ENCODE assay signal across 8 cellular contexts in genomic region chr1:21292991-21293536, GRCh38. TPM values are rescaled to one million over a fixed set of nuclear protein-coding genes. Genes with fewer than 3 reads are reported as not detected.
A peak's percentile ranks its signal among the peaks of the same experiment; 100 is the strongest.
DNase-seq lines count a peak whose midpoint lies in the region; ATAC-seq and TF ChIP-seq lines count a peak whose summit lies in the region.

No MANE protein-coding gene starts in this region.

- no peaks in the 10 kb centered on the region for H4K20me1 ChIP-seq in SU-DHL-6 (ENCODE audit: low read depth, low read length)

- no peaks in the 10 kb centered on the region for H3K9me2 ChIP-seq in SU-DHL-6 (replicated peaks; ENCODE audit: insufficient read depth, low read length)

- H3K4me2 ChIP-seq in SU-DHL-6 (ENCODE audit: low read depth, low read length, poor library complexity, severe bottlenecking), result peak overlapping the region; percentile 80

- H3K27me3 ChIP-seq in SU-DHL-6 (ENCODE audit: low read length), result no peaks in the 10 kb centered on the region

- peak overlapping the region; percentile 97 for H3K27ac ChIP-seq in SU-DHL-6 (ENCODE audit: low read depth, low read length)

- no peaks in the 10 kb centered on the region for H3K36me3 ChIP-seq in SU-DHL-6 (ENCODE audit: low read length)

- peaks cover 29% of the 10 kb centered on the region for H3K79me2 ChIP-seq in SU-DHL-6 (ENCODE audit: insufficient read depth, low read length)

- no peak overlapping the region for H2AFZ ChIP-seq in SU-DHL-6 (ENCODE audit: low read depth, low read length, severe bottlenecking)

- DNase-seq in EH (ENCODE audit: low read depth), result peak; percentile 19
- DNase-seq in effector CD4-positive, alpha-beta T cell, result peak; percentile 33
- peak; percentile 52 for DNase-seq in stimulated activated CD4-positive, alpha-beta T cell treated with anti-CD3 and anti-CD28 coated beads, Interleukin-2, amount 100 ng/mL, for 48 hours
- no peak for DNase-seq in NCI-H82 treated with DMSO at 0.1 percent for 48 hours (lab: John Stamatoyannopoulos, UW; ENCODE audit: unreplicated experiment)
- no peak for DNase-seq in iPS-NIHi7 (ENCODE audit: extremely low spot score)
- DNase-seq in A172 (ENCODE audit: low spot score), result no peak

- H3F3A ChIP-seq in SU-DHL-6 (ENCODE audit: insufficient read depth), result peaks cover 70% of the 10 kb centered on the region

- H3K9me3 ChIP-seq in SU-DHL-6 (ENCODE audit: insufficient read depth, low read length), result no peaks in the 10 kb centered on the region

- no peak for TF ChIP-seq CTCF in SU-DHL-6 (IDR thresholded peaks at IDR 0.05; ENCODE audit: insufficient read depth, low read length, poor library complexity, severe bottlenecking)

- H3K4me3 ChIP-seq in SU-DHL-6 (ENCODE audit: insufficient read depth, low read length, poor library complexity, severe bottlenecking), result peak overlapping the region; percentile 53

- peak overlapping the region; percentile 73 for H3K9ac ChIP-seq in SU-DHL-6 (ENCODE audit: low read length)

- ATAC-seq in GM21717 (IDR thresholded peaks at IDR 0.05; ENCODE audit: unreplicated experiment), result peak; percentile 27

RNA-seq across cellular contexts. Expression of gene ECE1, which starts 2.8 kb away (rescaled TPM):
- total RNA-seq in A172 (2014; rRNA removed; shearing (Covaris generic)), result 65.8 and 66.3 TPM in 2 replicates

Comparison
In these comparisons a context has a peak if more than half of its experiments do, and no peak if none do; other contexts are left out.
1. DNase-seq: peak in EH (single experiment), effector CD4-positive, alpha-beta T cell (single experiment) and stimulated activated CD4-positive, alpha-beta T cell treated with anti-CD3 and anti-CD28 coated beads, Interleukin-2, amount 100 ng/mL, for 48 hours (2 of 2); none in NCI-H82 treated with DMSO at 0.1 percent for 48 hours (single experiment), iPS-NIHi7 (single experiment) and A172 (single experiment).